In genomic region chr10:87639493-87639892, GRCh38 we compare ENCODE assay signal across 2 cellular contexts.
TF ChIP-seq lines count a peak whose summit lies in the region.

No MANE protein-coding gene starts in this region.

TF ChIP-seq in GM23338, 12 proteins besides CTCF, POLR2A, EP300 and RAD21:
- no peak for TF ChIP-seq EZH2 (IDR thresholded peaks at IDR 0.05; ENCODE audit: low read depth, unreplicated experiment)
- TF ChIP-seq REST (IDR thresholded peaks at IDR 0.05; ENCODE audit: unreplicated experiment), result no peak
- TF ChIP-seq POLR2AphosphoS5 (IDR thresholded peaks at IDR 0.05; ENCODE audit: low read depth), result no peak
- TF ChIP-seq NANOG (IDR thresholded peaks at IDR 0.05; ENCODE audit: borderline replicate concordance), result no peak
- no peak for TF ChIP-seq STAT1 (IDR thresholded peaks at IDR 0.05; ENCODE audit: unreplicated experiment)
- no peak for TF ChIP-seq ZNF114 (CRISPR knock-in tag; IDR thresholded peaks at IDR 0.05)
- TF ChIP-seq ZNF462 (CRISPR knock-in tag; IDR thresholded peaks at IDR 0.05), result no peak
- no peak for TF ChIP-seq ZNF331 (CRISPR knock-in tag; IDR thresholded peaks at IDR 0.05; ENCODE audit: low read depth)
- no peak for TF ChIP-seq JUNB (IDR thresholded peaks at IDR 0.05; ENCODE audit: unreplicated experiment)
- no peak for TF ChIP-seq CREB1 (CRISPR knock-in tag; IDR thresholded peaks at IDR 0.05; ENCODE audit: low read depth)
- TF ChIP-seq EZH2phosphoT487 (IDR thresholded peaks at IDR 0.05; ENCODE audit: unreplicated experiment), result no peak
- no peak for TF ChIP-seq ETS1 (IDR thresholded peaks at IDR 0.05)
TF ChIP-seq in GM23338: peak in this region for 0.

TF ChIP-seq in H1, 55 proteins besides CTCF, POLR2A, EP300 and RAD21:
- no peak for TF ChIP-seq EZH2 (IDR thresholded peaks at IDR 0.05; ENCODE audit: low read depth, low read length, severe bottlenecking)
- TF ChIP-seq SIN3A (conservative IDR thresholded peaks at IDR 0.05 in 1 of 2, IDR thresholded peaks at IDR 0.05 in 1 of 2; ENCODE audit: low read depth in 1 of 2, low read length in 2 of 2), result no peak
- TF ChIP-seq YY1 (IDR thresholded peaks at IDR 0.05; ENCODE audit: low read depth, low read length), result no peak
- TF ChIP-seq NRF1 (IDR thresholded peaks at IDR 0.05; ENCODE audit: low read depth, low read length), result no peak
- no peak for TF ChIP-seq ZNF274 (IDR thresholded peaks at IDR 0.05; ENCODE audit: borderline replicate concordance, extremely low read depth, low read length)
- TF ChIP-seq BRCA1 (IDR thresholded peaks at IDR 0.05; ENCODE audit: low read depth, low read length), result no peak
